7 cellular contexts compared by ENCODE assay signal in genomic region chr9:67603609-67604008, GRCh38.
A peak's percentile ranks its signal among the peaks of the same experiment; 100 is the strongest.
DNase-seq lines count a peak whose midpoint lies in the region; ATAC-seq and TF ChIP-seq lines count a peak whose summit lies in the region.
"Not testable (repeated sequence)": the region's sequence is repeated elsewhere in the genome, so short reads cannot be mapped to it uniquely, and the experiment has no call there.

No MANE protein-coding gene starts in this region.

- not testable (repeated sequence) for H3K27me3 Mint-ChIP-seq in CD14-positive monocyte (ENCODE audit: low read depth in 3 of 3)

- ATAC-seq in Right ventricle myocardium inferior, left cardiac atrium, left lung, lower lobe of right lung, upper lobe of right lung: not testable (repeated sequence)

- not testable (repeated sequence) for H3K9me3 ChIP-seq in left lung, lower lobe of right lung, spleen, upper lobe of right lung

- H3K36me3 ChIP-seq in left lung, lower lobe of right lung, spleen, upper lobe of right lung: not testable (repeated sequence)

- DNase-seq in CD14-positive monocyte (ENCODE audit: low spot score) (peak; percentile 83), Right ventricle myocardium inferior (ENCODE audit: missing footprints) (peak; percentile 70), left cardiac atrium (peak; percentile 28), left lung (peak; percentile 62 to 74), lower lobe of right lung (peak; percentile 70), spleen (peak; percentile 80), upper lobe of right lung (peak; percentile 69)

- not testable (repeated sequence) for H3K36me3 Mint-ChIP-seq in CD14-positive monocyte

- intact Hi-C loops in CD14-positive monocyte (cut with micrococcal nuclease); Right ventricle myocardium inferior (cut with DNase I); left cardiac atrium (cut with DNase I); left lung (cut with DNase I); lower lobe of right lung (cut with DNase I); spleen (cut with DNase I; ENCODE audit: low total_unique reads); upper lobe of right lung (cut with DNase I): not testable (repeated sequence)

- H3K27me3 ChIP-seq in left lung; lower lobe of right lung (ENCODE audit: low read depth); spleen (replicated peaks in 1 of 7); upper lobe of right lung: not testable (repeated sequence)

- WGBS in spleen, 5 donors: 56% methylated on average over 2 of the region's 9 CpGs; no CpG with 5 or more reads in 4 of the 5 donors

- H3K27ac ChIP-seq in left lung: peak overlapping the region in 1 of 2 donors; percentile 83
- H3K27ac ChIP-seq in lower lobe of right lung, upper lobe of right lung: not testable (repeated sequence)
- peak overlapping the region in 1 of 8 donors; percentile 76 for H3K27ac ChIP-seq in spleen

- not testable (repeated sequence) for H3K9me3 Mint-ChIP-seq in CD14-positive monocyte

- not testable (repeated sequence) for TF ChIP-seq POLR2A in spleen (IDR thresholded peaks at IDR 0.05)

- not testable (repeated sequence) for H3K4me3 ChIP-seq in left lung, lower lobe of right lung, spleen, upper lobe of right lung

- H3K4me1 ChIP-seq in left lung, lower lobe of right lung, spleen, upper lobe of right lung: not testable (repeated sequence)

- H3K4me3 Mint-ChIP-seq in CD14-positive monocyte: not testable (repeated sequence)

- not testable (repeated sequence) for TF ChIP-seq CTCF in CD14-positive monocyte (IDR thresholded peaks at IDR 0.05); left lung (IDR thresholded peaks at IDR 0.05); lower lobe of right lung (IDR thresholded peaks at IDR 0.05); spleen (IDR thresholded peaks at IDR 0.05 in 8 of 11, conservative IDR thresholded peaks at IDR 0.05 in 3 of 11); upper lobe of right lung (IDR thresholded peaks at IDR 0.05)

- not testable (repeated sequence) for H3K27ac Mint-ChIP-seq in CD14-positive monocyte

- not testable (repeated sequence) for H3K4me1 Mint-ChIP-seq in CD14-positive monocyte

Comparison
In these comparisons a context has a peak if more than half of its experiments do, and no peak if none do; other contexts are left out.
1. DNase-seq: peak in every context shown above with its lines; median percentile 83 in CD14-positive monocyte; 80 in spleen; 70 in Right ventricle myocardium inferior; 70 in lower lobe of right lung; 69 in upper lobe of right lung; 68 in left lung; 28 in left cardiac atrium.